ENCODE assay signal across 27 cellular contexts in genomic region chr1:90821152-90821792, GRCh38.
A peak's percentile ranks its signal among the peaks of the same experiment; 100 is the strongest.
DNase-seq lines count a peak whose midpoint lies in the region; ATAC-seq, FAIRE-seq and TF ChIP-seq lines count a peak whose summit lies in the region.
"Had no signal": no experiment of that assay in that cellular context is flagged by ENCODE, and none has a peak within 500 bp of the region (broad histone marks: within the 10 kb centered on the region; RNA-seq: fewer than 3 reads in every experiment).

No MANE protein-coding gene starts in this region.

- H3K79me2 ChIP-seq in ACC112 (ENCODE audit: control insufficient read depth, insufficient read depth, low read length, unreplicated experiment) (no peaks in the 10 kb centered on the region), keratinocyte (ENCODE audit: control insufficient read depth, insufficient read depth, low read length) (no peaks in the 10 kb centered on the region)

- peaks cover 0 to 11% (median 0%) of the 10 kb centered on the region in 9 donors for H3K9me3 Mint-ChIP-seq in naive thymus-derived CD8-positive, alpha-beta T cell
- H3K9me3 Mint-ChIP-seq: GM23338 had no signal

- peak overlapping the region; percentile 32 for H2AFZ ChIP-seq in ACC112 (ENCODE audit: low read length, unreplicated experiment)
- no peak overlapping the region for H2AFZ ChIP-seq in keratinocyte (ENCODE audit: control insufficient read depth, low read length)
- H2AFZ ChIP-seq: GM23338 had no signal

- dilution Hi-C loops in keratinocyte (cut with MboI; ENCODE audit: extremely low pct_ligation_motif_present, low sequenced_read_pairs): no loop called here

- no peaks in the 10 kb centered on the region for H3K4me1 Mint-ChIP-seq in naive thymus-derived CD8-positive, alpha-beta T cell
- H3K4me1 Mint-ChIP-seq: activated CD8-positive, alpha-beta memory T cell treated with anti-CD3 and anti-CD28 coated beads, Interleukin-2, amount 10 ng/mL, durations not matched to agents 7 days and 5 days; brain; GM23338 had no signal

- H3K9me3 ChIP-seq in breast epithelium (no peaks in the 10 kb centered on the region), keratinocyte (ENCODE audit: control insufficient read depth, low read depth, low read length) (no peaks in the 10 kb centered on the region), spleen (no peaks in the 10 kb centered on the region)
- H3K9me3 ChIP-seq: heart right ventricle, thoracic aorta, uterus had no signal

- TF ChIP-seq POLR2A in breast epithelium (IDR thresholded peaks at IDR 0.05) (no peak), spleen (IDR thresholded peaks at IDR 0.05) (no peak)

- TF ChIP-seq CTCF in breast epithelium (IDR thresholded peaks at IDR 0.05): no peak
- no peak for TF ChIP-seq CTCF in keratinocyte (optimal IDR thresholded peaks at IDR 0.05 in 1 of 3, IDR thresholded peaks at IDR 0.05 in 1 of 3, conservative IDR thresholded peaks at IDR 0.05 in 1 of 3; ENCODE audit: extremely low read depth in 1 of 3, insufficient read depth in 2 of 3, low read length in 3 of 3)
- TF ChIP-seq CTCF in spleen (IDR thresholded peaks at IDR 0.05 in 8 of 11, conservative IDR thresholded peaks at IDR 0.05 in 3 of 11): no peak

- H3K4me3 Mint-ChIP-seq in naive thymus-derived CD8-positive, alpha-beta T cell: no peak overlapping the region
- H3K4me3 Mint-ChIP-seq: activated CD8-positive, alpha-beta memory T cell treated with anti-CD3 and anti-CD28 coated beads, Interleukin-2, amount 10 ng/mL, durations not matched to agents 7 days and 5 days; brain; GM23338; IgD-negative memory B cell had no signal

- peak; percentile 26 for FAIRE-seq in keratinocyte (lab: Jason Lieb, UNC)
- FAIRE-seq: endothelial cell of umbilical vein, GM12878 had no signal

- DNase-seq in LoVo (ENCODE audit: low spot score): peak; percentile 40
- no peak for DNase-seq in breast epithelium (ENCODE audit: low spot score in 2 of 2)
- peak; percentile 15 for DNase-seq in keratinocyte (ENCODE audit: low read depth, low spot score)
- DNase-seq in naive thymus-derived CD8-positive, alpha-beta T cell: no peak
- no peak for DNase-seq in spleen
- no peak for DNase-seq in NCI-H1105 treated with DMSO at 0.1 percent for 48 hours (lab: John Stamatoyannopoulos, UW)
- DNase-seq in NCI-H128 (lab: John Stamatoyannopoulos, UW; ENCODE audit: unreplicated experiment): no peak
- DNase-seq: 8988T; activated CD4-positive, alpha-beta T cell treated with anti-CD3 and anti-CD28 coated beads, Interleukin-2, amount 50 U/mL, for 1 hour; activated CD8-positive, alpha-beta memory T cell treated with anti-CD3 and anti-CD28 coated beads, Interleukin-2, amount 10 ng/mL, durations not matched to agents 7 days and 5 days; activated naive CD4-positive, alpha-beta T cell; activated T-cell treated with anti-CD3 and anti-CD28 coated beads, Interleukin-2, amount 50 U/mL, for 48 hours; heart right ventricle; left colon; NCI-H1417; NCI-H2081; NCI-H774; stimulated activated naive CD8-positive, alpha-beta T cell treated with anti-CD3 and anti-CD28 coated beads, Interleukin-15, Interleukin-2, amounts not matched to agents 100 U/mL and 50 U/mL, for 24 hours; uterus had no signal

- peaks cover 31 to 58% (median 41%) of the 10 kb centered on the region in 5 donors for H3K27me3 Mint-ChIP-seq in naive thymus-derived CD8-positive, alpha-beta T cell

- intact Hi-C loops in breast epithelium (cut with DNase I; ENCODE audit: low total_unique reads): no loop called here
- intact Hi-C loops in spleen (cut with DNase I; ENCODE audit: low total_unique reads): no loop called here

- H3K36me3 Mint-ChIP-seq in naive thymus-derived CD8-positive, alpha-beta T cell: peaks cover 0 to 3% (median 0%) of the 10 kb centered on the region in 3 donors
- H3K36me3 Mint-ChIP-seq: activated CD8-positive, alpha-beta memory T cell treated with anti-CD3 and anti-CD28 coated beads, Interleukin-2, amount 10 ng/mL, durations not matched to agents 7 days and 5 days; brain had no signal

- no peaks in the 10 kb centered on the region for H3K9me1 ChIP-seq in keratinocyte (ENCODE audit: control insufficient read depth, extremely low read depth, insufficient read depth, low read length)

- H3K27ac Mint-ChIP-seq in naive thymus-derived CD8-positive, alpha-beta T cell: no peak overlapping the region
- H3K27ac Mint-ChIP-seq: activated CD8-positive, alpha-beta memory T cell treated with anti-CD3 and anti-CD28 coated beads, Interleukin-2, amount 10 ng/mL, durations not matched to agents 7 days and 5 days; brain; GM23338 had no signal

- H3K4me1 ChIP-seq in ACC112 (ENCODE audit: control insufficient read depth, insufficient read depth, low read length, unreplicated experiment) (peaks cover 7% of the 10 kb centered on the region), breast epithelium (no peaks in the 10 kb centered on the region), keratinocyte (ENCODE audit: control insufficient read depth, extremely low read depth, insufficient read depth, low read length) (peaks cover 2% of the 10 kb centered on the region), spleen (no peaks in the 10 kb centered on the region)
- H3K4me1 ChIP-seq: heart right ventricle, uterus had no signal

- H4K20me1 ChIP-seq in keratinocyte (ENCODE audit: control insufficient read depth, extremely low read depth, insufficient read depth, low read length): no peaks in the 10 kb centered on the region

- H3K27ac ChIP-seq in ACC112 (ENCODE audit: low read depth, low read length) (no peak overlapping the region), breast epithelium (peak overlapping the region; percentile 28 to 34), keratinocyte (ENCODE audit: control insufficient read depth, insufficient read depth, low read length) (no peak overlapping the region), spleen (no peak overlapping the region)
- H3K27ac ChIP-seq: heart right ventricle, thoracic aorta, uterus, VCaP had no signal

- POLR2A ChIA-PET in naive thymus-derived CD8-positive, alpha-beta T cell (lab: Charles Lee): no interaction called here

- H3K36me3 ChIP-seq in ACC112 (ENCODE audit: insufficient read depth, low read length) (no peaks in the 10 kb centered on the region), breast epithelium (no peaks in the 10 kb centered on the region), keratinocyte (ENCODE audit: control insufficient read depth in 2 of 2, extremely low read depth in 1 of 2, insufficient read depth in 2 of 2, low read length in 2 of 2) (no peaks in the 10 kb centered on the region), spleen (no peaks in the 10 kb centered on the region)
- H3K36me3 ChIP-seq: heart right ventricle, thoracic aorta, uterus had no signal

- H3K4me3 ChIP-seq in ACC112 (ENCODE audit: low read depth, low read length) (peak overlapping the region; percentile 63), breast epithelium (peak overlapping the region in 2 of 3 donors; percentile 11 to 24), keratinocyte (ENCODE audit: control insufficient read depth in 2 of 3, extremely low read depth in 1 of 3, insufficient read depth in 2 of 3, low read depth in 1 of 3, low read length in 3 of 3) (no peak overlapping the region), spleen (no peak overlapping the region)
- H3K4me3 ChIP-seq: GM12878, GM23338, heart right ventricle, thoracic aorta, uterus had no signal

- 0 out of 2 replicates have a peak, but pooled peaks cover under 1% of the 10 kb centered on the region for H3K27me3 ChIP-seq in ACC112 (ENCODE audit: insufficient read depth, low read length)
- H3K27me3 ChIP-seq in breast epithelium: no peaks in the 10 kb centered on the region
- H3K27me3 ChIP-seq in keratinocyte (ENCODE audit: control insufficient read depth, extremely low read depth, insufficient read depth, low read length): peaks cover 4% of the 10 kb centered on the region
- H3K27me3 ChIP-seq in spleen (replicated peaks in 1 of 7): peaks cover 0 to 7% (median 0%) of the 10 kb centered on the region in 7 donors
- H3K27me3 ChIP-seq: uterus had no signal

- WGBS in spleen, 5 donors: 78 to 88% (median 81%) methylated on average over 6 of the region's 6 CpGs

- peak overlapping the region; percentile 17 for H3K4me2 ChIP-seq in keratinocyte (ENCODE audit: control insufficient read depth, extremely low read depth, insufficient read depth, low read depth, low read length)
- H3K4me2 ChIP-seq: GM23338 had no signal

- H3K9ac ChIP-seq in keratinocyte (ENCODE audit: control insufficient read depth, extremely low read depth, insufficient read depth, low read length): no peak overlapping the region

- ATAC-seq in naive thymus-derived CD8-positive, alpha-beta T cell: no peak
- ATAC-seq: activated CD8-positive, alpha-beta memory T cell treated with anti-CD3 and anti-CD28 coated beads, Interleukin-2, amount 10 ng/mL, durations not matched to agents 7 days and 5 days; GM12878; GM23338; heart right ventricle; left colon; stimulated activated naive CD8-positive, alpha-beta T cell treated with anti-CD3 and anti-CD28 coated beads, Interleukin-15, Interleukin-2, amounts not matched to agents 100 U/mL and 50 U/mL, for 24 hours had no signal

Comparison
In these comparisons a context has a peak if more than half of its experiments do, and no peak if none do; other contexts are left out.
1. H3K27ac ChIP-seq: peak in breast epithelium (2 of 2); none in ACC112 (single experiment), keratinocyte (single experiment) and spleen (0 of 8).
2. H3K4me3 ChIP-seq: peak in ACC112 (single experiment) and breast epithelium (2 of 3); none in keratinocyte (0 of 3) and spleen (0 of 8).
3. DNase-seq: peak in LoVo (single experiment) and keratinocyte (single experiment); none in breast epithelium (0 of 2), naive thymus-derived CD8-positive, alpha-beta T cell (0 of 10), spleen (single experiment), NCI-H1105 treated with DMSO at 0.1 percent for 48 hours (single experiment) and NCI-H128 (single experiment).